ENCODE assay signal across 1 cellular context in the genomic region with DNA sequence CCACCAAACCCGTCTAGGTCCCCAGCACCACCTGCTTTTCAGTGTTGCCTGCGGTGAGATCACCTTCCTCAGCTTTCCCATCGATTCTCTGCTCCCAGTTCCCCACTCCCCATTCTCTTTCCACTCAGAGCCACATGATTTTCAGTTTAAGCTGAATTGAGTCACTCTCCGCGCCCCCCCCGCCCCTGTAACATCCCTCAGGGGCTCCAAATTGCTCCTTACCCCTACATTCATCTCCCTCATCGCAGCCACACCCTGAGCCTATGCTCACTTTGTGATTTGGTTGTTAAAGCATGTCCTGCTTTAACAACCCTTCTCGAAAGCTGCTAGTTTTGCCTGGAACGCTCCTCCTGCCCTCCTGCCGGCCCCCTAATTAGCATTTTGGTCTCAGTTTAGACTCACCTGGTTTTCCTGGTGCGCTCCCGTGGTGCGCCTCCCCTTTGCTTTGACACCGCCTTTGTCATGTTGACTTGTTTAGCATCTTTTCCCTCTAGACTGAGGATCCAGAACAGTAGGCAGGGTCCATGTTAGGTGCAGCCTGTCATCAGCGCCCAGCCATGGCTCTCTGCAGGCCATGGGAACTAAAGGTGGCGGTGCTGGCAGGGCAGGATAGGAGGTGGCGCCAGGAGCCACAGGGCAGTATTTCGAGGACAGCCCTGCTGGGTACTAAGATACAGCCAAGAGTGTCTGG.
TF ChIP-seq lines count a peak whose summit lies in the region.

No MANE protein-coding gene starts in this region.

TF ChIP-seq in SK-N-SH treated with all-trans-retinoic acid at 6 μM for 48 hours, 23 proteins besides CTCF, POLR2A, EP300 and RAD21 (continued from another document):
- TF ChIP-seq, protein P1, sequence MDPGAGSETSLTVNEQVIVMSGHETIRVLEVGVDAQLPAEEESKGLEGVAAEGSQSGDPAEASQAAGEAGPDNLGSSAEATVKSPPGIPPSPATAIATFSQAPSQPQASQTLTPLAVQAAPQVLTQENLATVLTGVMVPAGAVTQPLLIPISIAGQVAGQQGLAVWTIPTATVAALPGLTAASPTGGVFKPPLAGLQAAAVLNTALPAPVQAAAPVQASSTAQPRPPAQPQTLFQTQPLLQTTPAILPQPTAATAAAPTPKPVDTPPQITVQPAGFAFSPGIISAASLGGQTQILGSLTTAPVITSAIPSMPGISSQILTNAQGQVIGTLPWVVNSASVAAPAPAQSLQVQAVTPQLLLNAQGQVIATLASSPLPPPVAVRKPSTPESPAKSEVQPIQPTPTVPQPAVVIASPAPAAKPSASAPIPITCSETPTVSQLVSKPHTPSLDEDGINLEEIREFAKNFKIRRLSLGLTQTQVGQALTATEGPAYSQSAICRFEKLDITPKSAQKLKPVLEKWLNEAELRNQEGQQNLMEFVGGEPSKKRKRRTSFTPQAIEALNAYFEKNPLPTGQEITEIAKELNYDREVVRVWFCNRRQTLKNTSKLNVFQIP (CRISPR knock-in tag; IDR thresholded peaks at IDR 0.05; ENCODE audit: borderline replicate concordance, low read depth): no peak
- TF ChIP-seq RARB (CRISPR knock-in tag; IDR thresholded peaks at IDR 0.05) (no peak), TOX (CRISPR knock-in tag; IDR thresholded peaks at IDR 0.05; ENCODE audit: borderline replicate concordance) (no peak), OSR1 (CRISPR knock-in tag; IDR thresholded peaks at IDR 0.05) (no peak), ZFP3 (CRISPR knock-in tag; IDR thresholded peaks at IDR 0.05) (no peak), CSDC2 (CRISPR knock-in tag; IDR thresholded peaks at IDR 0.05) (no peak), ISL1 (CRISPR knock-in tag; IDR thresholded peaks at IDR 0.05) (no peak)
- TF ChIP-seq, protein P2, sequence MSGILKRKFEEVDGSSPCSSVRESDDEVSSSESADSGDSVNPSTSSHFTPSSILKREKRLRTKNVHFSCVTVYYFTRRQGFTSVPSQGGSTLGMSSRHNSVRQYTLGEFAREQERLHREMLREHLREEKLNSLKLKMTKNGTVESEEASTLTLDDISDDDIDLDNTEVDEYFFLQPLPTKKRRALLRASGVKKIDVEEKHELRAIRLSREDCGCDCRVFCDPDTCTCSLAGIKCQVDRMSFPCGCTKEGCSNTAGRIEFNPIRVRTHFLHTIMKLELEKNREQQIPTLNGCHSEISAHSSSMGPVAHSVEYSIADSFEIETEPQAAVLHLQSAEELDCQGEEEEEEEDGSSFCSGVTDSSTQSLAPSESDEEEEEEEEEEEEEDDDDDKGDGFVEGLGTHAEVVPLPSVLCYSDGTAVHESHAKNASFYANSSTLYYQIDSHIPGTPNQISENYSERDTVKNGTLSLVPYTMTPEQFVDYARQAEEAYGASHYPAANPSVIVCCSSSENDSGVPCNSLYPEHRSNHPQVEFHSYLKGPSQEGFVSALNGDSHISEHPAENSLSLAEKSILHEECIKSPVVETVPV (CRISPR knock-in tag; IDR thresholded peaks at IDR 0.05): no peak
